In genomic region chr12:55746147-55746912, GRCh38 we compare ENCODE assay signal across 8 cellular contexts. TPM values are rescaled to one million over a fixed set of nuclear protein-coding genes. Genes with fewer than 3 reads are reported as not detected.
DNase-seq lines count a peak whose midpoint lies in the region; ATAC-seq and TF ChIP-seq lines count a peak whose summit lies in the region.
"Had no signal": no experiment of that assay in that cellular context is flagged by ENCODE, and none has a peak within 500 bp of the region (broad histone marks: within the 10 kb centered on the region; RNA-seq: fewer than 3 reads in every experiment).

No MANE protein-coding gene starts in this region.

- peak overlapping the region; percentile 28 for H3K27ac Mint-ChIP-seq in T-helper 2 cell treated with Interferon-gamma antibody and Interleukin-4, amounts not matched to agents 5 μg/mL and 100 μg/mL, for 36 hours
- peak overlapping the region; percentile 84 to 97 (median 92) for H3K27ac Mint-ChIP-seq in brain

- no peaks in the 10 kb centered on the region for H3K9me3 ChIP-seq in psoas muscle

- peak overlapping the region; percentile 16 for H3K27ac ChIP-seq in psoas muscle

- TF ChIP-seq CTCF in brain (conservative IDR thresholded peaks at IDR 0.05) (no peak), psoas muscle (IDR thresholded peaks at IDR 0.05) (no peak)

- H3K4me1 Mint-ChIP-seq in T-helper 2 cell treated with Interferon-gamma antibody and Interleukin-4, amounts not matched to agents 5 μg/mL and 100 μg/mL, for 36 hours (ENCODE audit: low read depth): peaks cover 34% of the 10 kb centered on the region
- H3K4me1 Mint-ChIP-seq in brain: peaks cover 55% of the 10 kb centered on the region

- H3K4me1 ChIP-seq in psoas muscle: peaks cover 19% of the 10 kb centered on the region

- H3K9me3 Mint-ChIP-seq in T-helper 2 cell treated with Interferon-gamma antibody and Interleukin-4, amounts not matched to agents 5 μg/mL and 100 μg/mL, for 36 hours: no peaks in the 10 kb centered on the region
- no peaks in the 10 kb centered on the region for H3K9me3 Mint-ChIP-seq in brain

- no peak for DNase-seq in T-helper 2 cell treated with Interferon-gamma antibody and Interleukin-4, amounts not matched to agents 5 μg/mL and 100 μg/mL, for 36 hours (ENCODE audit: low spot score)
- DNase-seq in T-helper 2 cell (no peak), psoas muscle (no peak), NCI-H524 treated with DMSO at 0.1 percent for 48 hours (lab: John Stamatoyannopoulos, UW) (no peak)
- DNase-seq: kidney glomerular epithelial cell; stimulated activated CD4-positive, alpha-beta T cell treated with anti-CD3 and anti-CD28 coated beads, Interleukin-4, amount 100 ng/mL, for 4 hours had no signal

- H3K27me3 Mint-ChIP-seq in T-helper 2 cell treated with Interferon-gamma antibody and Interleukin-4, amounts not matched to agents 5 μg/mL and 100 μg/mL, for 36 hours (ENCODE audit: low read depth): peaks cover 5% of the 10 kb centered on the region
- H3K27me3 Mint-ChIP-seq in brain: peaks cover 7% of the 10 kb centered on the region

- H3K36me3 ChIP-seq in psoas muscle (ENCODE audit: insufficient read depth in 1 of 2, low read depth in 1 of 2): peaks cover 4 to 6% of the 10 kb centered on the region in 2 donors

- peak overlapping the region; percentile 51 for H3K4me3 Mint-ChIP-seq in T-helper 2 cell treated with Interferon-gamma antibody and Interleukin-4, amounts not matched to agents 5 μg/mL and 100 μg/mL, for 36 hours
- peak overlapping the region; percentile 85 to 94 (median 93) for H3K4me3 Mint-ChIP-seq in brain

- H3K27me3 ChIP-seq in psoas muscle (ENCODE audit: insufficient read depth in 3 of 3, low read length in 2 of 3): peaks cover 0 to 8% (median 3%) of the 10 kb centered on the region in 3 donors

- H3K4me3 ChIP-seq in psoas muscle: peak overlapping the region; percentile 28

- H3K36me3 Mint-ChIP-seq in T-helper 2 cell treated with Interferon-gamma antibody and Interleukin-4, amounts not matched to agents 5 μg/mL and 100 μg/mL, for 36 hours (ENCODE audit: low read depth): peaks cover 15% of the 10 kb centered on the region
- H3K36me3 Mint-ChIP-seq in brain: peaks cover 19% of the 10 kb centered on the region

- intact Hi-C loops in psoas muscle (cut with DNase I): no loop called here

- no peak for ATAC-seq in psoas muscle
- ATAC-seq in HG03565 (IDR thresholded peaks at IDR 0.05; ENCODE audit: unreplicated experiment): no peak

- 45 to 46% (median 45%) methylated on average over 3 to 4 of the region's 4 CpGs for WGBS in psoas muscle, 3 donors

RNA-seq across cellular contexts. Expression of gene GDF11, which starts 3.4 kb away (rescaled TPM):
- 26.9 TPM for polyA plus RNA-seq in brain (ENCODE audit: insufficient read depth, low read depth, low replicate concordance)
- total RNA-seq in psoas muscle: 1 to 10 TPM in 3 of 4 donors, under 1 TPM in 1; 0.88 to 4.8 (median 1.4) TPM
- 1 to 10 TPM in 2 of 3 donors, under 1 TPM in 1; 0.34 to 3.7 (median 2.3) TPM for polyA plus RNA-seq in psoas muscle

RNA-seq across cellular contexts. Expression of gene CD63, which starts 17.5 kb away (rescaled TPM):
- 568 TPM for polyA plus RNA-seq in brain (ENCODE audit: insufficient read depth, low read depth, low replicate concordance)
- 1,000 to 10,000 TPM in 2 of 4 donors, 100 to 1,000 TPM in 2; 592 to 1,401 (median 983) TPM for total RNA-seq in psoas muscle
- 1,000 to 10,000 TPM; 1,147 to 2,407 (median 1,257) TPM for polyA plus RNA-seq in psoas muscle

RNA-seq across cellular contexts. Expression of gene RDH5, which starts 26.1 kb away (rescaled TPM):
- 2.0 TPM for polyA plus RNA-seq in brain (ENCODE audit: insufficient read depth, low read depth, low replicate concordance)
- 10 to 100 TPM; 11.4 to 25.4 (median 16.0) TPM for total RNA-seq in psoas muscle
- 10 to 100 TPM in 2 of 3 donors, 1 to 10 TPM in 1; 7.0 to 14.0 (median 11.9) TPM for polyA plus RNA-seq in psoas muscle

RNA-seq across cellular contexts. Expression of gene BLOC1S1, which starts 30.5 kb away (rescaled TPM):
- 257 TPM for polyA plus RNA-seq in brain (ENCODE audit: insufficient read depth, low read depth, low replicate concordance)
- 100 to 1,000 TPM; 127 to 193 (median 165) TPM for total RNA-seq in psoas muscle
- polyA plus RNA-seq in psoas muscle: 100 to 1,000 TPM; 185 to 260 (median 228) TPM

RNA-seq across cellular contexts. Expression of gene ITGA7, which starts 38.6 kb away (rescaled TPM):
- polyA plus RNA-seq in brain (ENCODE audit: insufficient read depth, low read depth, low replicate concordance): 17.4 TPM
- total RNA-seq in psoas muscle: 100 to 1,000 TPM; 297 to 433 (median 350) TPM
- polyA plus RNA-seq in psoas muscle: 100 to 1,000 TPM in 2 of 3 donors, 10 to 100 TPM in 1; 51.8 to 254 (median 152) TPM
